In the genomic region with DNA sequence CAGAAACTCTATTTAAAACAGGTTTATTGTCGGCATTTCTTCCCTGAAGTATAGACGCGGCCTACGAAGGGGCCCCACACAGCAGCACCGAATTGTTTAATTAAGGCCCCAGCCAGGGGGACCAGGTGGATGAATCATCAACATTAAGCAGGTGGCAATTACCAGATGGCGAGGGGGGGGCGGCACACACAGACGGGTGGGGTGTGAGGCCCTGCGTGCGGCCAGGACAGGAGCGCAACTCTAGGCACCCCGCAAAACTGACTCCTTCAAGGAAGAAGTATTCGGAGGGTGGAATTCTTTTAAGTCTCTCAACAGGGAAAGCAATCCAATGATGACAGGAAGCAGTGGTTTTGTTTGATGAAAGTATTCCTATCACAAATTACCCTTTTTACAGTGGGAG, we compare ENCODE assay signal across 21 cellular contexts.
"Had no signal": no experiment of that assay in that cellular context is flagged by ENCODE, and none has a peak within 500 bp of the region (broad histone marks: within the 10 kb centered on the region; RNA-seq: fewer than 3 reads in every experiment).

No MANE protein-coding gene starts in this region.

- H3K27ac ChIP-seq: esophagus squamous epithelium, heart right ventricle, left lung, parathyroid adenoma, right lobe of liver, thoracic aorta, tibial nerve, upper lobe of left lung had no signal

- H3K36me3 ChIP-seq: esophagus squamous epithelium, heart right ventricle, left lung, right lobe of liver, thoracic aorta, tibial nerve, upper lobe of left lung had no signal

- H3K4me3 ChIP-seq: esophagus squamous epithelium, heart right ventricle, left lung, mucosa of descending colon, right lobe of liver, thoracic aorta, tibial nerve, upper lobe of left lung had no signal

- H3K4me1 ChIP-seq: heart right ventricle, left lung, parathyroid adenoma, right lobe of liver, tibial nerve, upper lobe of left lung had no signal

- H3K9me3 ChIP-seq: esophagus squamous epithelium, heart right ventricle, left lung, mucosa of descending colon, right lobe of liver, thoracic aorta, tibial nerve, upper lobe of left lung had no signal

- ATAC-seq: heart right ventricle; left cardiac atrium; left lung; mucosa of descending colon; natural killer cell treated with Interleukin-12 subunit alpha and Interleukin-12 subunit beta and Interleukin-15 and Interleukin-18, amount 100 ng/mL, for 72 hours; stimulated activated naive B cell treated with anti-CD40 and anti-IgM and Interleukin-4, amounts not matched to agents 10 μg/mL and 1 μg/mL and 100 μg/mL, for 72 hours had no signal

- DNase-seq: effector memory CD4-positive, alpha-beta T cell; esophagus squamous epithelium; foreskin melanocyte; glutamatergic neuron; heart right ventricle; hippocampal formation; left cardiac atrium; left lung; mesenchymal stem cell; mucosa of descending colon; naive B cell; small intestine; stimulated activated CD4-positive, alpha-beta T cell treated with anti-CD3 and anti-CD28 coated beads, Interleukin-15, amount 100 ng/mL, for 24 hours; stimulated activated CD4-positive, alpha-beta T cell treated with anti-CD3 and anti-CD28 coated beads, Interleukin-2, amount 100 ng/mL, for 48 hours; stimulated activated naive B cell treated with anti-CD40 and anti-IgM and Interleukin-4, amounts not matched to agents 10 μg/mL and 1 μg/mL and 100 μg/mL, for 72 hours; upper lobe of left lung had no signal

- H3K27me3 ChIP-seq: left lung, right lobe of liver, tibial nerve, upper lobe of left lung had no signal
